Comparison of ENCODE assay signal across 8 cellular contexts in genomic region chr22:28594784-28595324, GRCh38.
DNase-seq lines count a peak whose midpoint lies in the region; ATAC-seq lines count a peak whose summit lies in the region.

No MANE protein-coding gene starts in this region.

- H3K9ac ChIP-seq in Karpas-422 (ENCODE audit: low read length): no peak overlapping the region

- no peaks in the 10 kb centered on the region for H3K27me3 ChIP-seq in Karpas-422 (ENCODE audit: low read length)

- H3K4me2 ChIP-seq in Karpas-422 (ENCODE audit: low read depth, low read length, poor library complexity, severe bottlenecking): no peak overlapping the region

- no peak overlapping the region for H3K4me3 ChIP-seq in Karpas-422 (ENCODE audit: low read length)

- no peaks in the 10 kb centered on the region for H3K36me3 ChIP-seq in Karpas-422 (ENCODE audit: insufficient read depth, low read length)

- H2AFZ ChIP-seq in Karpas-422 (ENCODE audit: low read length): no peak overlapping the region

- no peaks in the 10 kb centered on the region for H3K79me2 ChIP-seq in Karpas-422 (ENCODE audit: low read length)

- peaks cover 23% of the 10 kb centered on the region for H4K20me1 ChIP-seq in Karpas-422 (ENCODE audit: insufficient read depth, low read depth, low read length)

- H3K4me1 ChIP-seq in Karpas-422 (ENCODE audit: low read length): peaks cover 14% of the 10 kb centered on the region

- no peak for ATAC-seq in HG02623 (IDR thresholded peaks at IDR 0.05; ENCODE audit: unreplicated experiment)
- no peak for ATAC-seq in HG03457 (IDR thresholded peaks at IDR 0.05; ENCODE audit: unreplicated experiment)

- H3K9me3 ChIP-seq in Karpas-422 (ENCODE audit: low read length): no peaks in the 10 kb centered on the region

- H3K27ac ChIP-seq in Karpas-422 (ENCODE audit: low read length): no peak overlapping the region

- H3K9me2 ChIP-seq in Karpas-422 (replicated peaks; ENCODE audit: insufficient read depth, low read length): no peaks in the 10 kb centered on the region

- peak; percentile 48 for DNase-seq in DMS79 treated with DMSO at 0.1 percent for 48 hours (lab: John Stamatoyannopoulos, UW)
- peak; percentile 79 for DNase-seq in Karpas-422
- DNase-seq in OCI-M1 (lab: John Stamatoyannopoulos, UW): peak; percentile 82
- DNase-seq in dermis blood vessel endothelial cell: peak; percentile 78
- DNase-seq in lung microvascular endothelial cell (ENCODE audit: low read depth in 2 of 2): peak; percentile 78 to 81
- no peak for DNase-seq in effector CD4-positive, alpha-beta T cell
